ENCODE assay signal across 8 cellular contexts in genomic region chr1:11730429-11730861, GRCh38. TPM values are rescaled to one million over a fixed set of nuclear protein-coding genes. Genes with fewer than 3 reads are reported as not detected.
DNase-seq lines count a peak whose midpoint lies in the region; TF ChIP-seq lines count a peak whose summit lies in the region.

No MANE protein-coding gene starts in this region.

- POLR2A ChIA-PET in activated CD4-positive, alpha-beta T cell treated with anti-CD3 and anti-CD28 coated beads, Interleukin-2, amount 10 ng/mL, durations not matched to agents 7 days and 5 days (lab: Charles Lee) = interaction anchor here (1.1 kb wide), 1 partner anchor 11 kb away, joined by 6 read pairs; no protein-coding TSS in a partner anchor

- no peaks in the 10 kb centered on the region for H3K36me3 ChIP-seq in left ventricle myocardium inferior
- H3K36me3 ChIP-seq in stomach = no peaks in the 10 kb centered on the region

- H3K27ac ChIP-seq in HL-60 (replicated peaks) (peak overlapping the region; percentile 84), left ventricle myocardium inferior (replicated peaks) (peak overlapping the region; percentile 85), stomach (peak overlapping the region in 4 of 5 donors; percentile 76 to 85 (median 83))

- H3K27me3 ChIP-seq in HL-60 (ENCODE audit: insufficient read depth, poor library complexity, severe bottlenecking) = no peaks in the 10 kb centered on the region
- H3K27me3 ChIP-seq in left ventricle myocardium inferior (ENCODE audit: low read depth) = no peaks in the 10 kb centered on the region
- H3K27me3 ChIP-seq in stomach = no peaks in the 10 kb centered on the region

- CTCF ChIA-PET in activated CD4-positive, alpha-beta T cell treated with anti-CD3 and anti-CD28 coated beads, Interleukin-2, amount 10 ng/mL, durations not matched to agents 7 days and 5 days (lab: Charles Lee) = interaction anchor here (0.8 to 1.4 kb wide), 6 partner anchors 11 to 88 kb away, joined by 3 to 4 read pairs (median 4); partner anchors contain the start of genes FBXO6 and MAD2L2

- H3K36me3 Mint-ChIP-seq in activated CD4-positive, alpha-beta T cell treated with anti-CD3 and anti-CD28 coated beads, Interleukin-2, amount 10 ng/mL, durations not matched to agents 7 days and 5 days (ENCODE audit: low read depth) = no peaks in the 10 kb centered on the region
- H3K36me3 Mint-ChIP-seq in glutamatergic neuron (ENCODE audit: unreplicated experiment) = no peaks in the 10 kb centered on the region

- peak; percentile 64 for DNase-seq in Ammon's horn (ENCODE audit: low spot score)
- DNase-seq in HL-60 (ENCODE audit: low read depth in 1 of 2, low spot score in 1 of 2) = peak; percentile 91 to 95
- DNase-seq in activated CD4-positive, alpha-beta T cell treated with anti-CD3 and anti-CD28 coated beads, Interleukin-2, amount 10 ng/mL, durations not matched to agents 7 days and 5 days = peak; percentile 74
- DNase-seq in left ventricle myocardium inferior = no peak
- no peak for DNase-seq in stomach
- no peak for DNase-seq in NCI-H82 treated with DMSO at 0.1 percent for 48 hours (lab: John Stamatoyannopoulos, UW; ENCODE audit: unreplicated experiment)
- DNase-seq in glutamatergic neuron = no peak
- DNase-seq in DMS 273 treated with DMSO at 0.1 percent for 48 hours (lab: John Stamatoyannopoulos, UW) = no peak

- no peak for TF ChIP-seq POLR2A in stomach (IDR thresholded peaks at IDR 0.05)

- intact Hi-C loops in left ventricle myocardium inferior (cut with micrococcal nuclease) = no loop called here
- intact Hi-C loops in stomach (cut with DNase I; ENCODE audit: low total_unique reads) = loop anchor here (10.0 kb wide), 1 partner anchor 64 kb away; no protein-coding TSS in a partner anchor

- H3K9me3 ChIP-seq in left ventricle myocardium inferior (replicated peaks) (no peaks in the 10 kb centered on the region), stomach (no peaks in the 10 kb centered on the region)

- peak overlapping the region; percentile 82 for H3K27ac Mint-ChIP-seq in activated CD4-positive, alpha-beta T cell treated with anti-CD3 and anti-CD28 coated beads, Interleukin-2, amount 10 ng/mL, durations not matched to agents 7 days and 5 days
- H3K27ac Mint-ChIP-seq in glutamatergic neuron (ENCODE audit: unreplicated experiment) = no peak overlapping the region

- H3K27me3 Mint-ChIP-seq in activated CD4-positive, alpha-beta T cell treated with anti-CD3 and anti-CD28 coated beads, Interleukin-2, amount 10 ng/mL, durations not matched to agents 7 days and 5 days = no peaks in the 10 kb centered on the region
- H3K27me3 Mint-ChIP-seq in glutamatergic neuron (ENCODE audit: unreplicated experiment) = peaks cover 11% of the 10 kb centered on the region

- H3K9me3 Mint-ChIP-seq in activated CD4-positive, alpha-beta T cell treated with anti-CD3 and anti-CD28 coated beads, Interleukin-2, amount 10 ng/mL, durations not matched to agents 7 days and 5 days = no peaks in the 10 kb centered on the region
- peaks cover 4% of the 10 kb centered on the region for H3K9me3 Mint-ChIP-seq in glutamatergic neuron (ENCODE audit: unreplicated experiment)

- no peak for TF ChIP-seq EP300 in stomach (IDR thresholded peaks at IDR 0.05)

- H3K4me3 Mint-ChIP-seq in activated CD4-positive, alpha-beta T cell treated with anti-CD3 and anti-CD28 coated beads, Interleukin-2, amount 10 ng/mL, durations not matched to agents 7 days and 5 days = peak overlapping the region; percentile 60
- no peak overlapping the region for H3K4me3 Mint-ChIP-seq in glutamatergic neuron (ENCODE audit: unreplicated experiment)

- 56 to 75% (median 67%) methylated on average over 4 of the region's 4 CpGs for WGBS in stomach, 5 donors

- peaks cover 43% of the 10 kb centered on the region for H3K4me1 ChIP-seq in left ventricle myocardium inferior
- H3K4me1 ChIP-seq in stomach = peaks cover 43 to 55% (median 45%) of the 10 kb centered on the region in 4 donors

- H3K4me1 Mint-ChIP-seq in activated CD4-positive, alpha-beta T cell treated with anti-CD3 and anti-CD28 coated beads, Interleukin-2, amount 10 ng/mL, durations not matched to agents 7 days and 5 days = peaks cover 50% of the 10 kb centered on the region
- H3K4me1 Mint-ChIP-seq in glutamatergic neuron (ENCODE audit: low read depth, unreplicated experiment) = peaks cover 6% of the 10 kb centered on the region

- H3K4me3 ChIP-seq in HL-60 (replicated peaks; ENCODE audit: insufficient read depth, low read length) = no peak overlapping the region
- H3K4me3 ChIP-seq in left ventricle myocardium inferior = no peak overlapping the region
- no peak overlapping the region for H3K4me3 ChIP-seq in stomach

- no peak for TF ChIP-seq CTCF in HL-60 (IDR thresholded peaks at IDR 0.05; ENCODE audit: insufficient read depth, low read length)
- no peak for TF ChIP-seq CTCF in left ventricle myocardium inferior (IDR thresholded peaks at IDR 0.05; ENCODE audit: borderline replicate concordance)
- no peak for TF ChIP-seq CTCF in stomach (IDR thresholded peaks at IDR 0.05)
- no peak for TF ChIP-seq CTCF in glutamatergic neuron (IDR thresholded peaks at IDR 0.05; ENCODE audit: partially characterized antibody, unreplicated experiment)

RNA-seq across cellular contexts. Expression of gene AGTRAP, which starts 5.5 kb away (rescaled TPM):
- 10 to 100 TPM; 41.3 to 42.7 TPM for total RNA-seq in activated CD4-positive, alpha-beta T cell treated with anti-CD3 and anti-CD28 coated beads, Interleukin-2, amount 10 ng/mL, durations not matched to agents 7 days and 5 days
- total RNA-seq in left ventricle myocardium inferior (16.6 TPM), stomach (10 to 100 TPM in 4 of 5 donors, 1 to 10 TPM in 1; 4.1 to 76.3 (median 21.6) TPM), glutamatergic neuron (ENCODE audit: unreplicated experiment) (6.1 TPM)
- polyA plus RNA-seq in stomach = 10 to 100 TPM; 27.8 to 60.3 (median 32.6) TPM

RNA-seq across cellular contexts. Expression of gene C1orf167, which starts 31.5 kb away (rescaled TPM):
- not detected for total RNA-seq in activated CD4-positive, alpha-beta T cell treated with anti-CD3 and anti-CD28 coated beads, Interleukin-2, amount 10 ng/mL, durations not matched to agents 7 days and 5 days
- total RNA-seq in left ventricle myocardium inferior (2.5 TPM), stomach (1 to 10 TPM in 1 of 5 donors, not detected in 4; 1.6 TPM), glutamatergic neuron (ENCODE audit: unreplicated experiment) (not detected)
- polyA plus RNA-seq in stomach = 1 to 10 TPM in 2 of 3 donors, not detected in 1; 2.0 to 4.7 TPM

RNA-seq across cellular contexts. Expression of gene DRAXIN, which starts 38.9 kb away (rescaled TPM):
- under 1 TPM; 0.54 to 0.62 TPM for total RNA-seq in activated CD4-positive, alpha-beta T cell treated with anti-CD3 and anti-CD28 coated beads, Interleukin-2, amount 10 ng/mL, durations not matched to agents 7 days and 5 days
- total RNA-seq in left ventricle myocardium inferior (0.05 TPM), stomach (under 1 TPM in 1 of 5 donors, not detected in 4; 0.18 TPM), glutamatergic neuron (ENCODE audit: unreplicated experiment) (111 TPM)
- under 1 TPM in 2 of 3 donors, not detected in 1; 0.03 to 0.06 TPM for polyA plus RNA-seq in stomach

RNA-seq across cellular contexts. Expression of gene MAD2L2, which starts 49.5 kb away (rescaled TPM):
- total RNA-seq in activated CD4-positive, alpha-beta T cell treated with anti-CD3 and anti-CD28 coated beads, Interleukin-2, amount 10 ng/mL, durations not matched to agents 7 days and 5 days = 10 to 100 TPM; 68.7 to 73.3 TPM
- total RNA-seq in left ventricle myocardium inferior = 17.2 TPM
- total RNA-seq in stomach = 10 to 100 TPM in 3 of 5 donors, 1 to 10 TPM in 2; 7.2 to 23.9 (median 14.3) TPM
- polyA plus RNA-seq in stomach = 10 to 100 TPM; 45.6 to 54.4 (median 47.3) TPM
- 90.2 TPM for total RNA-seq in glutamatergic neuron (ENCODE audit: unreplicated experiment)

Comparison
In these comparisons a context has a peak if more than half of its experiments do, and no peak if none do; other contexts are left out.
1. DNase-seq: peak in Ammon's horn (single experiment), HL-60 (2 of 2) and activated CD4-positive, alpha-beta T cell treated with anti-CD3 and anti-CD28 coated beads, Interleukin-2, amount 10 ng/mL, durations not matched to agents 7 days and 5 days (single experiment); none in left ventricle myocardium inferior (single experiment), stomach (single experiment), NCI-H82 treated with DMSO at 0.1 percent for 48 hours (single experiment), glutamatergic neuron (single experiment) and DMS 273 treated with DMSO at 0.1 percent for 48 hours (single experiment).
2. RNA of gene DRAXIN, which starts 38.9 kb away (total RNA-seq): 111 TPM in glutamatergic neuron (single experiment); 0.54 to 0.62 TPM in activated CD4-positive, alpha-beta T cell treated with anti-CD3 and anti-CD28 coated beads, Interleukin-2, amount 10 ng/mL, durations not matched to agents 7 days and 5 days, 0.05 TPM in left ventricle myocardium inferior (single experiment) and 0.18 TPM in stomach; every median in the first group is over 10 times any median in the second.
3. Peak in every context shown above with its lines, with median percentiles within 50 percentile points of each other: H3K27ac ChIP-seq.